17 cellular contexts compared by ENCODE assay signal in the genomic region with DNA sequence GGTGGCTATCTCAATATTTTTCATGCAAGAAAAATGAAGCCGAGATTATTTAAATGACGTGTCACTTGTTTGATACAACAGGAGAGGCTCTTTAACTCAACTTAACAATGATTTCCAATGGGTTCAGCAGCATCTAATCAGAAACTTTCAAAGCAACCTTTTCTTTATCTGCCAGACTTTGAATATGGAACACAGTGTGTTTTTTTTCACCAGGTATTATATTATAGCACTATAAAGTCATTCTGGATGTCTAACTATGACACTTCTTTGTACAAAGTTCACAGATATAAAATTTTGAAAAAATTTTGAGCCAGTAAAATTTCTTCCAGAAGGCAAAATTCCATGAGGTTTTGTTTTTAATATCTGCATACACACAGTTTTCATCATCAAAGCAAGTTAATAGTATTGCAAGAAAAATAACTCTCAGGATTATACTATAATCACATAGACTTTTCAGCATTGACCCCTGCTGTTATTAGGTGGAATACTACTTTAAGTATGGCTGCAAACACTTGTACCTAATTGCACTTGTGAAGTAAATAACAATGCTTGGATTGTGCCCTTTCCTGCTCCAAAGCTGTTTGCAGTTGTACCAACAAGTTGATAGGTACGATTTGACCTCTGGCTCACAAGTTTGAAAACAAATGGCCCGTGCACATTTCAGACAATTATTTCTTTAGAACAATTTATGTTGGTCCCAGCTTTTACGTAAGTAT. TPM values are rescaled to one million over a fixed set of nuclear protein-coding genes. Genes with fewer than 3 reads are reported as not detected.
DNase-seq lines count a peak whose midpoint lies in the region; ATAC-seq and TF ChIP-seq lines count a peak whose summit lies in the region.
"Had no signal": no experiment of that assay in that cellular context is flagged by ENCODE, and none has a peak within 500 bp of the region (broad histone marks: within the 10 kb centered on the region; RNA-seq: fewer than 3 reads in every experiment).

No MANE protein-coding gene starts in this region.

- CTCF ChIA-PET in HEK293 (lab: Yijun Ruan, JAX), result no interaction called here

- ATAC-seq in left ventricle myocardium superior, result peak; percentile 58

- intact Hi-C loops in left ventricle myocardium superior (cut with micrococcal nuclease), result no loop called here

- POLR2A ChIA-PET in HEK293 (lab: Yijun Ruan, JAX), result no interaction called here

- no peak for TF ChIP-seq CTCF in HEK293 (tag by site-specific recombination; IDR thresholded peaks at IDR 0.05)

- no peaks in the 10 kb centered on the region for H3K9me3 ChIP-seq in HEK293 (ENCODE audit: control insufficient read depth, insufficient read depth, low read depth, low read length)
- H3K9me3 ChIP-seq in effector memory CD4-positive, alpha-beta T cell (ENCODE audit: control insufficient read depth, low read length), result no peaks in the 10 kb centered on the region

- DNase-seq in NCI-H510A treated with DMSO at 0.1 percent for 48 hours (lab: John Stamatoyannopoulos, UW) (peak; percentile 74), left ventricle myocardium superior (no peak), renal cortical epithelial cell (ENCODE audit: low read depth) (peak; percentile 50), NCI-H146 (lab: John Stamatoyannopoulos, UW) (no peak)
- no peak for DNase-seq in effector memory CD4-positive, alpha-beta T cell
- no peak for DNase-seq in activated CD4-positive, alpha-beta T cell treated with anti-CD3 and anti-CD28 coated beads, Interleukin-2, amount 50 U/mL, for 1 hour
- DNase-seq: activated CD4-positive, alpha-beta T cell treated with anti-CD3 and anti-CD28 coated beads, Interleukin-2, amount 10 ng/mL, durations not matched to agents 24 days and 14 days; effector CD8-positive, alpha-beta T cell; NCI-H1092 treated with DMSO at 0.1 percent for 48 hours; stimulated activated CD4-positive, alpha-beta T cell treated with anti-CD3 and anti-CD28 coated beads, Interleukin-15, amount 100 ng/mL, for 24 hours; stimulated activated naive CD4-positive, alpha-beta T cell treated with Interleukin-2 at 50 U/mL for 16 hours had no signal

- peaks cover 11% of the 10 kb centered on the region for H3K4me1 ChIP-seq in HEK293 (ENCODE audit: control insufficient read depth, insufficient read depth, low read length)
- no peaks in the 10 kb centered on the region for H3K4me1 ChIP-seq in effector memory CD4-positive, alpha-beta T cell (ENCODE audit: control insufficient read depth, insufficient read depth, low read length, poor library complexity, severe bottlenecking)

- no peaks in the 10 kb centered on the region for H3K27me3 ChIP-seq in effector memory CD4-positive, alpha-beta T cell (replicated peaks; ENCODE audit: control insufficient read depth, insufficient read depth, low read length, poor library complexity, severe bottlenecking)

- no peak overlapping the region for H3K27ac ChIP-seq in HEK293 (ENCODE audit: extremely low read depth, low read depth, low read length)
- no peak overlapping the region for H3K27ac ChIP-seq in effector memory CD4-positive, alpha-beta T cell (ENCODE audit: insufficient read depth, low read length, poor library complexity, severe bottlenecking)
- H3K27ac ChIP-seq: KMS-11 had no signal

- no peaks in the 10 kb centered on the region for H3K36me3 ChIP-seq in HEK293 (ENCODE audit: control insufficient read depth in 2 of 2, insufficient read depth in 1 of 2, low read length in 2 of 2)
- no peaks in the 10 kb centered on the region for H3K36me3 ChIP-seq in effector memory CD4-positive, alpha-beta T cell (ENCODE audit: control insufficient read depth, insufficient read depth, low read length)

- H3K4me3 ChIP-seq in HEK293 (ENCODE audit: low read depth, low read length), result no peak overlapping the region
- no peak overlapping the region for H3K4me3 ChIP-seq in effector memory CD4-positive, alpha-beta T cell (ENCODE audit: insufficient read depth, low read depth, low read length, poor library complexity, severe bottlenecking)

TF ChIP-seq in HEK293, 187 proteins besides CTCF, POLR2A, EP300 and RAD21:
- TF ChIP-seq ZNF394 (tag by site-specific recombination; IDR thresholded peaks at IDR 0.05; ENCODE audit: borderline replicate concordance), result no peak
- peak; percentile 51; the same call in 1 of the 2 replicates for TF ChIP-seq ZNF664 (tag by site-specific recombination; IDR thresholded peaks at IDR 0.05)
- TF ChIP-seq ZNF585B (tag by site-specific recombination; IDR thresholded peaks at IDR 0.05), result no peak
- TF ChIP-seq KLF9 (tag by site-specific recombination; IDR thresholded peaks at IDR 0.05; ENCODE audit: low read depth), result no peak
- TF ChIP-seq, protein P1, sequence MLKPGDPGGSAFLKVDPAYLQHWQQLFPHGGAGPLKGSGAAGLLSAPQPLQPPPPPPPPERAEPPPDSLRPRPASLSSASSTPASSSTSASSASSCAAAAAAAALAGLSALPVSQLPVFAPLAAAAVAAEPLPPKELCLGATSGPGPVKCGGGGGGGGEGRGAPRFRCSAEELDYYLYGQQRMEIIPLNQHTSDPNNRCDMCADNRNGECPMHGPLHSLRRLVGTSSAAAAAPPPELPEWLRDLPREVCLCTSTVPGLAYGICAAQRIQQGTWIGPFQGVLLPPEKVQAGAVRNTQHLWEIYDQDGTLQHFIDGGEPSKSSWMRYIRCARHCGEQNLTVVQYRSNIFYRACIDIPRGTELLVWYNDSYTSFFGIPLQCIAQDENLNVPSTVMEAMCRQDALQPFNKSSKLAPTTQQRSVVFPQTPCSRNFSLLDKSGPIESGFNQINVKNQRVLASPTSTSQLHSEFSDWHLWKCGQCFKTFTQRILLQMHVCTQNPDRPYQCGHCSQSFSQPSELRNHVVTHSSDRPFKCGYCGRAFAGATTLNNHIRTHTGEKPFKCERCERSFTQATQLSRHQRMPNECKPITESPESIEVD (tag by site-specific recombination; IDR thresholded peaks at IDR 0.05), result peak; percentile 92
- TF ChIP-seq ZNF561 (tag by site-specific recombination; IDR thresholded peaks at IDR 0.05; ENCODE audit: borderline replicate concordance), result no peak

RNA-seq across cellular contexts. Expression of a gene that starts 44.0 kb away (rescaled TPM):
- total RNA-seq in left ventricle myocardium superior (0.77 TPM), renal cortical epithelial cell (not detected in 2 replicates)
- total RNA-seq: activated CD4-positive, alpha-beta T cell treated with anti-CD3 and anti-CD28 coated beads, Interleukin-2, amount 10 ng/mL, durations not matched to agents 24 days and 14 days; B cell; fibroblast of lung; neural crest cell; pulmonary artery endothelial cell had no signal

Comparison
In these comparisons a context has a peak if more than half of its experiments do, and no peak if none do; other contexts are left out.
1. DNase-seq: peak in NCI-H510A treated with DMSO at 0.1 percent for 48 hours (single experiment) and renal cortical epithelial cell (single experiment); none in left ventricle myocardium superior (single experiment), effector memory CD4-positive, alpha-beta T cell (0 of 3), NCI-H146 (single experiment) and activated CD4-positive, alpha-beta T cell treated with anti-CD3 and anti-CD28 coated beads, Interleukin-2, amount 50 U/mL, for 1 hour (single experiment).